In the genomic region with DNA sequence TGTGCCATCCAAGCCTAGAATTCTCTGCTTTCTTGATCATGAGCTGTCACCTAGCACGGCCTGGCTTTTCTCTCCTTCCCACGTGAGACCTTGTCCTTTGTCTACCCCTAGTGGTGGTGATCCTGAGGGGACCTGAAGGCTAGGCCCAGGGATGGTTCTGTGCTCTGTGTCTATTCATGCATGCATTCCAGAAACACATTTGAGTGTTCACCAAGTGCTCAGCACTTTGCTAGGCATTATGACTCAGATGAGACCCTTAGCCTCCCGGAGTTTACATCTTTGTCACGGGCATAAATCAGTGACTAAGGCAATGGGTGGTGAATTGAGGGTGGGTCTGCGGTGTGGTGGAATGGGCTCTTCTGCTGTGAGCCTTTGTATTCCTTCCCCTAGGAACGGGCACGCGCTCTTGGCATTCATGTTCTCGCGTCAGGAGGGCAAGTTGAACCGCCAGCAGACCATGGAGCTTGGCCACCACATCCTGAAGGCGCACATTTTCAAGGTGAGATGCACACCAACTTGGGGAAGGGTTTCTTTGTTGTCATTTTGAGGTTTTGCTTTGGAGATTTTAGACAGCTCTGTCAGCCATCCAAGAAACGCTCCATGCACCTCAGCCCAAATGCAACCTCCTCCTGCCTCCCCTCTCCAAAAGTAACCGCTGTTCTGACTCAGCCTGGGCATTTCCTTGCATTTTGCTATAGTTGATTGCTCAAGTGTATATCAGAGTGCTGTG, we compare ENCODE assay signal across 9 cellular contexts.
DNase-seq lines count a peak whose midpoint lies in the region; ATAC-seq and TF ChIP-seq lines count a peak whose summit lies in the region.
"Had no signal": no experiment of that assay in that cellular context is flagged by ENCODE, and none has a peak within 500 bp of the region (broad histone marks: within the 10 kb centered on the region; RNA-seq: fewer than 3 reads in every experiment).

No MANE protein-coding gene starts in this region.

- no peaks in the 10 kb centered on the region for H3K4me1 Mint-ChIP-seq in neural progenitor cell

- no peaks in the 10 kb centered on the region for H3K36me3 ChIP-seq in neural progenitor cell

- H3K9me3 ChIP-seq in neural progenitor cell (ENCODE audit: low read depth), result no peaks in the 10 kb centered on the region

- H3K4me1 ChIP-seq in neural progenitor cell, result no peaks in the 10 kb centered on the region

- peaks cover 29% of the 10 kb centered on the region for H3K36me3 Mint-ChIP-seq in neural progenitor cell
- H3K36me3 Mint-ChIP-seq: activated naive CD4-positive, alpha-beta T cell treated with anti-CD3 and anti-CD28 coated beads, Interleukin-2, amount 50 U/mL, for 24 hours had no signal

- no peak overlapping the region for H2AFZ ChIP-seq in neural progenitor cell (replicated peaks)

- no peaks in the 10 kb centered on the region for H3K9me3 Mint-ChIP-seq in neural progenitor cell
- H3K9me3 Mint-ChIP-seq: activated naive CD4-positive, alpha-beta T cell treated with anti-CD3 and anti-CD28 coated beads, Interleukin-2, amount 50 U/mL, for 24 hours had no signal

- no peaks in the 10 kb centered on the region for H4K20me1 ChIP-seq in neural progenitor cell (ENCODE audit: low read depth)

- H3K4me3 Mint-ChIP-seq in neural progenitor cell, result no peak overlapping the region
- H3K4me3 Mint-ChIP-seq: activated naive CD4-positive, alpha-beta T cell treated with anti-CD3 and anti-CD28 coated beads, Interleukin-2, amount 50 U/mL, for 24 hours had no signal

- no peaks in the 10 kb centered on the region for H3F3A ChIP-seq in neural progenitor cell (ENCODE audit: low read depth)

- in situ Hi-C loops in KBM-7 (cut with MboI; ENCODE audit: low pct_unique_long_range_greater_than_20kb, low sequenced_read_pairs), result no loop called here

- H3K27ac Mint-ChIP-seq in neural progenitor cell, result no peak overlapping the region
- H3K27ac Mint-ChIP-seq: activated naive CD4-positive, alpha-beta T cell treated with anti-CD3 and anti-CD28 coated beads, Interleukin-2, amount 50 U/mL, for 24 hours had no signal

- H3K27me3 Mint-ChIP-seq in neural progenitor cell (ENCODE audit: insufficient read depth, low read depth), result peaks cover 7% of the 10 kb centered on the region
- H3K27me3 Mint-ChIP-seq: activated naive CD4-positive, alpha-beta T cell treated with anti-CD3 and anti-CD28 coated beads, Interleukin-2, amount 50 U/mL, for 24 hours had no signal

- DNase-seq in NCI-H82 (lab: John Stamatoyannopoulos, UW), result peak; percentile 58
- DNase-seq in NCI-H82 treated with DMSO at 0.1 percent for 48 hours (lab: John Stamatoyannopoulos, UW; ENCODE audit: unreplicated experiment), result no peak
- peak; percentile 28 for DNase-seq in KBM-7
- DNase-seq in choroid plexus epithelial cell (ENCODE audit: low read depth), result peak; percentile 62
- peak; percentile 24 for DNase-seq in neural progenitor cell (ENCODE audit: low spot score)
- DNase-seq in NCI-H1048 (lab: John Stamatoyannopoulos, UW), result no peak
- no peak for DNase-seq in epidermal melanocyte (ENCODE audit: insufficient read length, low spot score)

- ATAC-seq in GM21786 (IDR thresholded peaks at IDR 0.05; ENCODE audit: unreplicated experiment), result peak; percentile 50

- no peak overlapping the region for H3K4me2 ChIP-seq in neural progenitor cell

- TF ChIP-seq CTCF in choroid plexus epithelial cell (conservative IDR thresholded peaks at IDR 0.05; ENCODE audit: low read depth, low read length) (peak; percentile 67), neural progenitor cell (IDR thresholded peaks at IDR 0.05) (peak; percentile 37)

- no peaks in the 10 kb centered on the region for H3K79me2 ChIP-seq in neural progenitor cell (ENCODE audit: low read depth)

- H3K27ac ChIP-seq in neural progenitor cell, result no peak overlapping the region

- H3K27me3 ChIP-seq in neural progenitor cell, result no peaks in the 10 kb centered on the region

- H3K4me3 ChIP-seq in choroid plexus epithelial cell (ENCODE audit: low read depth, low read length) (no peak overlapping the region), neural progenitor cell (no peak overlapping the region)

- H3K9ac ChIP-seq in neural progenitor cell, result no peak overlapping the region

Comparison
In these comparisons a context has a peak if more than half of its experiments do, and no peak if none do; other contexts are left out.
1. DNase-seq: peak in NCI-H82 (single experiment), KBM-7 (single experiment), choroid plexus epithelial cell (single experiment) and neural progenitor cell (single experiment); none in NCI-H82 treated with DMSO at 0.1 percent for 48 hours (single experiment), NCI-H1048 (single experiment) and epidermal melanocyte (single experiment).